Comparison of ENCODE assay signal across 1 cellular context in the genomic region with DNA sequence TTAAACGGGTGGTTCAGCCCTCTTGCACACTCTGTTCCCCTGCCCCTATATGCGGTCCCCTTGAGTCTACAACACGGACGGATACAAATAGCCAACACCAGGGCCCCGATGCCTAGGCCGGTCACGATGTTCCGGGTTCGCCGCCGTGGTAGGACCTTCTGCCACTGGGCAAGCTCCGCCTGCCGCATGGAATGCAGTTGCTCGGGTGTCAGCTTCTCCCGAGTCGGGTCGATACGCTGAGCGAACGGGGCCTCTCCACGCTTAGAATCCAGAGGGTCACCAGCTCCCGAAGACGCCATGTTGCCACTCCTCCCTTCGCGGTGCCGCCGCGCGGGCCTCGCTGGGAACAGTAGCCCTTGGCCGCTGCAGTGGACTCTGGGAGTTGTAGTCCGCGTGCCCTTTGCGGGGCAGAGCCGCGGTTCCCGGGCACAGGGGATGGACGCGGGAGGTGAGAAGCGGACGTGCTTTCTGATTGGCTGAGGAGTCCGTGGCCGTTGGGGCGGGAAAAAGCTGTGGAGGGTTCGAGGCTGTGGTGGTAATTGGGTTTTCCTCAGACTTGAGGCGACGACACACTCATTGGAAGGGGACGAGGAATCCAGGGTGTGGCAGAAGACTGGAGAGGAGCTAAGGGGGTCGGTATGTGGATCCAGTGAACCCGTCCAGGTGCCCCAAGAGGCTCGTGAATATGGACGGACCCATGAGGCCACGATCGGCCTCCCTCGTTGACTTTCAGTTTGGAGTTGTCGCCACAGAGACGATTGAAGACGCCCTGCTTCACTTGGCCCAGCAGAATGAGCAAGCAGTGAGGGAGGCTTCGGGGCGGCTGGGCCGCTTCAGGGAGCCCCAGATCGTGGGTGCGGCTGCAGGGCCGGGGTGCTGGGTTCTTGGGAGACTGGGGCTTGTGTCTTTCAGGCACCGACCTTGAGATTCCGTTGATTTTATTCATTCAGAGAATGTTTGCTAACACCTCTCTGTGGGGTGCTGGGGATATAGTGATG.
TF ChIP-seq lines count a peak whose summit lies in the region.

Gene CNTD1, plus strand, starts transcription at position 479 of the 998 bp plus-strand sequence. Its CDS starts 207 bp downstream, at position 686.
A gene with protein sequence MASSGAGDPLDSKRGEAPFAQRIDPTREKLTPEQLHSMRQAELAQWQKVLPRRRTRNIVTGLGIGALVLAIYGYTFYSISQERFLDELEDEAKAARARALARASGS (minus strand): TSS at position 322 of the 998 bp plus-strand sequence. CDS start 23 bp downstream, at position 299.

TF ChIP-seq in GM12878, 131 proteins besides CTCF, POLR2A, EP300 and RAD21 (continued from another document):
- TF ChIP-seq, protein P1, sequence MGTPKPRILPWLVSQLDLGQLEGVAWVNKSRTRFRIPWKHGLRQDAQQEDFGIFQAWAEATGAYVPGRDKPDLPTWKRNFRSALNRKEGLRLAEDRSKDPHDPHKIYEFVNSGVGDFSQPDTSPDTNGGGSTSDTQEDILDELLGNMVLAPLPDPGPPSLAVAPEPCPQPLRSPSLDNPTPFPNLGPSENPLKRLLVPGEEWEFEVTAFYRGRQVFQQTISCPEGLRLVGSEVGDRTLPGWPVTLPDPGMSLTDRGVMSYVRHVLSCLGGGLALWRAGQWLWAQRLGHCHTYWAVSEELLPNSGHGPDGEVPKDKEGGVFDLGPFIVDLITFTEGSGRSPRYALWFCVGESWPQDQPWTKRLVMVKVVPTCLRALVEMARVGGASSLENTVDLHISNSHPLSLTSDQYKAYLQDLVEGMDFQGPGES (IDR thresholded peaks at IDR 0.05), result no peak; the same call in 1 of the 2 replicates
- TF ChIP-seq ZNF24 (IDR thresholded peaks at IDR 0.05) (no peak), ZNF217 (IDR thresholded peaks at IDR 0.05) (no peak), NR2C2 (IDR thresholded peaks at IDR 0.05; ENCODE audit: borderline replicate concordance, control insufficient read depth, insufficient read length, low read depth) (no peak), TCF3 (IDR thresholded peaks at IDR 0.05; ENCODE audit: borderline replicate concordance, insufficient read depth, low read depth, low read length) (no peak), NBN (IDR thresholded peaks at IDR 0.05) (peak; percentile 55; the same call in 1 of the 2 replicates), TCF7 (IDR thresholded peaks at IDR 0.05; ENCODE audit: borderline replicate concordance) (no peak), IKZF1 (conservative IDR thresholded peaks at IDR 0.05) (peak; percentile 91), ZBTB40 (IDR thresholded peaks at IDR 0.05; ENCODE audit: borderline replicate concordance) (peak; percentile 57; the same call in 1 of the 2 replicates), ATF2 (IDR thresholded peaks at IDR 0.05; ENCODE audit: low read length) (no peak), ZNF274 (IDR thresholded peaks at IDR 0.05; ENCODE audit: insufficient read depth, insufficient read length) (no peak), TBL1XR1 (IDR thresholded peaks at IDR 0.05; ENCODE audit: low read depth, low read length) (no peak), TAF1 (IDR thresholded peaks at IDR 0.05; ENCODE audit: borderline replicate concordance, low read depth, low read length) (0 out of 2 replicates have a peak, but pooled peaks have one; percentile 64), NFIC (IDR thresholded peaks at IDR 0.05; ENCODE audit: low read depth, low read length) (no peak), CEBPB (IDR thresholded peaks at IDR 0.05; ENCODE audit: borderline replicate concordance in 1 of 2, low read depth in 2 of 2, low read length in 2 of 2) (no peak), WRNIP1 (IDR thresholded peaks at IDR 0.05; ENCODE audit: borderline replicate concordance, low read depth, low read length) (no peak), MXI1 (IDR thresholded peaks at IDR 0.05; ENCODE audit: low read depth, low read length) (peak; percentile 78), EED (IDR thresholded peaks at IDR 0.05; ENCODE audit: low read depth) (no peak), ESRRA (IDR thresholded peaks at IDR 0.05; ENCODE audit: low read length) (no peak), SRF (IDR thresholded peaks at IDR 0.05; ENCODE audit: low read depth in 2 of 2, low read length in 2 of 2) (no peak), POU2F2 (IDR thresholded peaks at IDR 0.05; ENCODE audit: borderline replicate concordance, low read depth, low read length) (no peak), ZSCAN29 (IDR thresholded peaks at IDR 0.05) (no peak), ETV6 (conservative IDR thresholded peaks at IDR 0.05 in 1 of 2, IDR thresholded peaks at IDR 0.05 in 1 of 2; ENCODE audit: borderline replicate concordance in 1 of 2, low read depth in 1 of 2) (no peak), YY1 (IDR thresholded peaks at IDR 0.05; ENCODE audit: low read depth, low read length) (peak; percentile 95)
- TF ChIP-seq, protein P2, sequence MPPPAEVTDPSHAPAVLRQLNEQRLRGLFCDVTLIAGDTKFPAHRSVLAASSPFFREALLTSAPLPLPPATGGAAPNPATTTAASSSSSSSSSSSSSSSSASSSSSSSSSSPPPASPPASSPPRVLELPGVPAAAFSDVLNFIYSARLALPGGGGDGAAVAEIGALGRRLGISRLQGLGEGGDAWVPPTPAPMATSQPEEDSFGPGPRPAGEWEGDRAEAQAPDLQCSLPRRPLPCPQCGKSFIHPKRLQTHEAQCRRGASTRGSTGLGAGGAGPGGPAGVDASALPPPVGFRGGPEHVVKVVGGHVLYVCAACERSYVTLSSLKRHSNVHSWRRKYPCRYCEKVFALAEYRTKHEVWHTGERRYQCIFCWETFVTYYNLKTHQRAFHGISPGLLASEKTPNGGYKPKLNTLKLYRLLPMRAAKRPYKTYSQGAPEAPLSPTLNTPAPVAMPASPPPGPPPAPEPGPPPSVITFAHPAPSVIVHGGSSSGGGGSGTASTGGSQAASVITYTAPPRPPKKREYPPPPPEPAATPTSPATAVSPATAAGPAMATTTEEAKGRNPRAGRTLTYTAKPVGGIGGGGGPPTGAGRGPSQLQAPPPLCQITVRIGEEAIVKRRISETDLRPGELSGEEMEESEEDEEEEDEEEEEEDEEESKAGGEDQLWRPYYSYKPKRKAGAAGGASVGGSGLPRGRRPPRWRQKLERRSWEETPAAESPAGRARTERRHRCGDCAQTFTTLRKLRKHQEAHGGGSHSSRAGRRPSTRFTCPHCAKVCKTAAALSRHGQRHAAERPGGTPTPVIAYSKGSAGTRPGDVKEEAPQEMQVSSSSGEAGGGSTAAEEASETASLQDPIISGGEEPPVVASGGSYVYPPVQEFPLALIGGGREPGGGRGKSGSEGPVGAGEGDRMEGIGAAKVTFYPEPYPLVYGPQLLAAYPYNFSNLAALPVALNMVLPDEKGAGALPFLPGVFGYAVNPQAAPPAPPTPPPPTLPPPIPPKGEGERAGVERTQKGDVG (CRISPR knock-in tag; IDR thresholded peaks at IDR 0.05), result no peak
- TF ChIP-seq, protein P3, sequence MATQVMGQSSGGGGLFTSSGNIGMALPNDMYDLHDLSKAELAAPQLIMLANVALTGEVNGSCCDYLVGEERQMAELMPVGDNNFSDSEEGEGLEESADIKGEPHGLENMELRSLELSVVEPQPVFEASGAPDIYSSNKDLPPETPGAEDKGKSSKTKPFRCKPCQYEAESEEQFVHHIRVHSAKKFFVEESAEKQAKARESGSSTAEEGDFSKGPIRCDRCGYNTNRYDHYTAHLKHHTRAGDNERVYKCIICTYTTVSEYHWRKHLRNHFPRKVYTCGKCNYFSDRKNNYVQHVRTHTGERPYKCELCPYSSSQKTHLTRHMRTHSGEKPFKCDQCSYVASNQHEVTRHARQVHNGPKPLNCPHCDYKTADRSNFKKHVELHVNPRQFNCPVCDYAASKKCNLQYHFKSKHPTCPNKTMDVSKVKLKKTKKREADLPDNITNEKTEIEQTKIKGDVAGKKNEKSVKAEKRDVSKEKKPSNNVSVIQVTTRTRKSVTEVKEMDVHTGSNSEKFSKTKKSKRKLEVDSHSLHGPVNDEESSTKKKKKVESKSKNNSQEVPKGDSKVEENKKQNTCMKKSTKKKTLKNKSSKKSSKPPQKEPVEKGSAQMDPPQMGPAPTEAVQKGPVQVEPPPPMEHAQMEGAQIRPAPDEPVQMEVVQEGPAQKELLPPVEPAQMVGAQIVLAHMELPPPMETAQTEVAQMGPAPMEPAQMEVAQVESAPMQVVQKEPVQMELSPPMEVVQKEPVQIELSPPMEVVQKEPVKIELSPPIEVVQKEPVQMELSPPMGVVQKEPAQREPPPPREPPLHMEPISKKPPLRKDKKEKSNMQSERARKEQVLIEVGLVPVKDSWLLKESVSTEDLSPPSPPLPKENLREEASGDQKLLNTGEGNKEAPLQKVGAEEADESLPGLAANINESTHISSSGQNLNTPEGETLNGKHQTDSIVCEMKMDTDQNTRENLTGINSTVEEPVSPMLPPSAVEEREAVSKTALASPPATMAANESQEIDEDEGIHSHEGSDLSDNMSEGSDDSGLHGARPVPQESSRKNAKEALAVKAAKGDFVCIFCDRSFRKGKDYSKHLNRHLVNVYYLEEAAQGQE (IDR thresholded peaks at IDR 0.05; ENCODE audit: low read depth, low read length), result no peak
- TF ChIP-seq, protein P4, sequence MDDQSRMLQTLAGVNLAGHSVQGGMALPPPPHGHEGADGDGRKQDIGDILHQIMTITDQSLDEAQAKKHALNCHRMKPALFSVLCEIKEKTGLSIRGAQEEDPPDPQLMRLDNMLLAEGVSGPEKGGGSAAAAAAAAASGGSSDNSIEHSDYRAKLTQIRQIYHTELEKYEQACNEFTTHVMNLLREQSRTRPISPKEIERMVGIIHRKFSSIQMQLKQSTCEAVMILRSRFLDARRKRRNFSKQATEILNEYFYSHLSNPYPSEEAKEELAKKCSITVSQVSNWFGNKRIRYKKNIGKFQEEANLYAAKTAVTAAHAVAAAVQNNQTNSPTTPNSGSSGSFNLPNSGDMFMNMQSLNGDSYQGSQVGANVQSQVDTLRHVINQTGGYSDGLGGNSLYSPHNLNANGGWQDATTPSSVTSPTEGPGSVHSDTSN (IDR thresholded peaks at IDR 0.05; ENCODE audit: insufficient replicate concordance, low read depth, low read length), result no peak
